1 cellular context compared by ENCODE assay signal in the genomic region with DNA sequence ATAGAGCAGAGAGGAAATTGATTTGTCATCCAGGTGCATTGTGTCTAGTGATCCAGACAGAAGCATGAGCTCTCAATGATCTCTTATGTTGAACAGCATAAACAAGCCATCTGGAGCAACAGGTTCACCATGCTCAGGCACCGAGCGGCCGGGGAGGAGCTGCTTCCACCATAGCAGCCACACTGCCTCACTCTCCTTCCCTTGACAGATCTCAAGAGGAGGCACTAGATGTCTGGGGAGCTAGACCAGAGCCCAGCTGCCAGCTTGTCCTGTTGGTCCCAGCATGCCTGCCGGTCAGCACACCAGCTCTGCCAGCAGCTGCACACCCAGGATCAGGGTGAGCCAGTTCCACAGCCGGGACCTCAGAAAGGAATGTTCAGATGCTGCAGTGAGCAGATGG.
TF ChIP-seq lines count a peak whose summit lies in the region.

No MANE protein-coding gene starts in this region.

TF ChIP-seq in H1, 55 proteins besides CTCF, POLR2A, EP300 and RAD21 (continued from another document):
- TF ChIP-seq, protein P1, sequence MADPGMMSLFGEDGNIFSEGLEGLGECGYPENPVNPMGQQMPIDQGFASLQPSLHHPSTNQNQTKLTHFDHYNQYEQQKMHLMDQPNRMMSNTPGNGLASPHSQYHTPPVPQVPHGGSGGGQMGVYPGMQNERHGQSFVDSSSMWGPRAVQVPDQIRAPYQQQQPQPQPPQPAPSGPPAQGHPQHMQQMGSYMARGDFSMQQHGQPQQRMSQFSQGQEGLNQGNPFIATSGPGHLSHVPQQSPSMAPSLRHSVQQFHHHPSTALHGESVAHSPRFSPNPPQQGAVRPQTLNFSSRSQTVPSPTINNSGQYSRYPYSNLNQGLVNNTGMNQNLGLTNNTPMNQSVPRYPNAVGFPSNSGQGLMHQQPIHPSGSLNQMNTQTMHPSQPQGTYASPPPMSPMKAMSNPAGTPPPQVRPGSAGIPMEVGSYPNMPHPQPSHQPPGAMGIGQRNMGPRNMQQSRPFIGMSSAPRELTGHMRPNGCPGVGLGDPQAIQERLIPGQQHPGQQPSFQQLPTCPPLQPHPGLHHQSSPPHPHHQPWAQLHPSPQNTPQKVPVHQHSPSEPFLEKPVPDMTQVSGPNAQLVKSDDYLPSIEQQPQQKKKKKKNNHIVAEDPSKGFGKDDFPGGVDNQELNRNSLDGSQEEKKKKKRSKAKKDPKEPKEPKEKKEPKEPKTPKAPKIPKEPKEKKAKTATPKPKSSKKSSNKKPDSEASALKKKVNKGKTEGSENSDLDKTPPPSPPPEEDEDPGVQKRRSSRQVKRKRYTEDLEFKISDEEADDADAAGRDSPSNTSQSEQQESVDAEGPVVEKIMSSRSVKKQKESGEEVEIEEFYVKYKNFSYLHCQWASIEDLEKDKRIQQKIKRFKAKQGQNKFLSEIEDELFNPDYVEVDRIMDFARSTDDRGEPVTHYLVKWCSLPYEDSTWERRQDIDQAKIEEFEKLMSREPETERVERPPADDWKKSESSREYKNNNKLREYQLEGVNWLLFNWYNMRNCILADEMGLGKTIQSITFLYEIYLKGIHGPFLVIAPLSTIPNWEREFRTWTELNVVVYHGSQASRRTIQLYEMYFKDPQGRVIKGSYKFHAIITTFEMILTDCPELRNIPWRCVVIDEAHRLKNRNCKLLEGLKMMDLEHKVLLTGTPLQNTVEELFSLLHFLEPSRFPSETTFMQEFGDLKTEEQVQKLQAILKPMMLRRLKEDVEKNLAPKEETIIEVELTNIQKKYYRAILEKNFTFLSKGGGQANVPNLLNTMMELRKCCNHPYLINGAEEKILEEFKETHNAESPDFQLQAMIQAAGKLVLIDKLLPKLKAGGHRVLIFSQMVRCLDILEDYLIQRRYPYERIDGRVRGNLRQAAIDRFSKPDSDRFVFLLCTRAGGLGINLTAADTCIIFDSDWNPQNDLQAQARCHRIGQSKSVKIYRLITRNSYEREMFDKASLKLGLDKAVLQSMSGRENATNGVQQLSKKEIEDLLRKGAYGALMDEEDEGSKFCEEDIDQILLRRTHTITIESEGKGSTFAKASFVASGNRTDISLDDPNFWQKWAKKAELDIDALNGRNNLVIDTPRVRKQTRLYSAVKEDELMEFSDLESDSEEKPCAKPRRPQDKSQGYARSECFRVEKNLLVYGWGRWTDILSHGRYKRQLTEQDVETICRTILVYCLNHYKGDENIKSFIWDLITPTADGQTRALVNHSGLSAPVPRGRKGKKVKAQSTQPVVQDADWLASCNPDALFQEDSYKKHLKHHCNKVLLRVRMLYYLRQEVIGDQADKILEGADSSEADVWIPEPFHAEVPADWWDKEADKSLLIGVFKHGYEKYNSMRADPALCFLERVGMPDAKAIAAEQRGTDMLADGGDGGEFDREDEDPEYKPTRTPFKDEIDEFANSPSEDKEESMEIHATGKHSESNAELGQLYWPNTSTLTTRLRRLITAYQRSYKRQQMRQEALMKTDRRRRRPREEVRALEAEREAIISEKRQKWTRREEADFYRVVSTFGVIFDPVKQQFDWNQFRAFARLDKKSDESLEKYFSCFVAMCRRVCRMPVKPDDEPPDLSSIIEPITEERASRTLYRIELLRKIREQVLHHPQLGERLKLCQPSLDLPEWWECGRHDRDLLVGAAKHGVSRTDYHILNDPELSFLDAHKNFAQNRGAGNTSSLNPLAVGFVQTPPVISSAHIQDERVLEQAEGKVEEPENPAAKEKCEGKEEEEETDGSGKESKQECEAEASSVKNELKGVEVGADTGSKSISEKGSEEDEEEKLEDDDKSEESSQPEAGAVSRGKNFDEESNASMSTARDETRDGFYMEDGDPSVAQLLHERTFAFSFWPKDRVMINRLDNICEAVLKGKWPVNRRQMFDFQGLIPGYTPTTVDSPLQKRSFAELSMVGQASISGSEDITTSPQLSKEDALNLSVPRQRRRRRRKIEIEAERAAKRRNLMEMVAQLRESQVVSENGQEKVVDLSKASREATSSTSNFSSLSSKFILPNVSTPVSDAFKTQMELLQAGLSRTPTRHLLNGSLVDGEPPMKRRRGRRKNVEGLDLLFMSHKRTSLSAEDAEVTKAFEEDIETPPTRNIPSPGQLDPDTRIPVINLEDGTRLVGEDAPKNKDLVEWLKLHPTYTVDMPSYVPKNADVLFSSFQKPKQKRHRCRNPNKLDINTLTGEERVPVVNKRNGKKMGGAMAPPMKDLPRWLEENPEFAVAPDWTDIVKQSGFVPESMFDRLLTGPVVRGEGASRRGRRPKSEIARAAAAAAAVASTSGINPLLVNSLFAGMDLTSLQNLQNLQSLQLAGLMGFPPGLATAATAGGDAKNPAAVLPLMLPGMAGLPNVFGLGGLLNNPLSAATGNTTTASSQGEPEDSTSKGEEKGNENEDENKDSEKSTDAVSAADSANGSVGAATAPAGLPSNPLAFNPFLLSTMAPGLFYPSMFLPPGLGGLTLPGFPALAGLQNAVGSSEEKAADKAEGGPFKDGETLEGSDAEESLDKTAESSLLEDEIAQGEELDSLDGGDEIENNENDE (IDR thresholded peaks at IDR 0.05; ENCODE audit: insufficient replicate concordance, low read length): no peak
- TF ChIP-seq SIRT6 (IDR thresholded peaks at IDR 0.05; ENCODE audit: low read length): no peak
- TF ChIP-seq HDAC2 (IDR thresholded peaks at IDR 0.05; ENCODE audit: borderline replicate concordance in 1 of 2, low read depth in 2 of 2, low read length in 2 of 2): no peak
- no peak for TF ChIP-seq SP1 (IDR thresholded peaks at IDR 0.05; ENCODE audit: low read depth, low read length)
- TF ChIP-seq RBBP5 (IDR thresholded peaks at IDR 0.05; ENCODE audit: borderline replicate concordance, low read depth, low read length): no peak
- TF ChIP-seq ZNF274 (IDR thresholded peaks at IDR 0.05; ENCODE audit: borderline replicate concordance, extremely low read depth, low read length): no peak
- no peak for TF ChIP-seq POLR2AphosphoS5 (IDR thresholded peaks at IDR 0.05; ENCODE audit: low read depth, low read length)
- TF ChIP-seq SP4 (IDR thresholded peaks at IDR 0.05; ENCODE audit: low read length): no peak
- no peak for TF ChIP-seq RFX5 (IDR thresholded peaks at IDR 0.05; ENCODE audit: borderline replicate concordance, low read depth, low read length)
- TF ChIP-seq TCF12 (IDR thresholded peaks at IDR 0.05; ENCODE audit: low read depth, low read length): no peak
- no peak for TF ChIP-seq SUZ12 (IDR thresholded peaks at IDR 0.05; ENCODE audit: low read length)
- no peak for TF ChIP-seq SRF (IDR thresholded peaks at IDR 0.05; ENCODE audit: low read depth, low read length)
- TF ChIP-seq SIN3A (conservative IDR thresholded peaks at IDR 0.05 in 1 of 2, IDR thresholded peaks at IDR 0.05 in 1 of 2; ENCODE audit: low read depth in 1 of 2, low read length in 2 of 2): no peak
- no peak for TF ChIP-seq YY1 (IDR thresholded peaks at IDR 0.05; ENCODE audit: low read depth, low read length)
- TF ChIP-seq JUN (IDR thresholded peaks at IDR 0.05; ENCODE audit: low read depth, low read length): no peak
